Comparison of ENCODE assay signal across 1 cellular context in the genomic region with DNA sequence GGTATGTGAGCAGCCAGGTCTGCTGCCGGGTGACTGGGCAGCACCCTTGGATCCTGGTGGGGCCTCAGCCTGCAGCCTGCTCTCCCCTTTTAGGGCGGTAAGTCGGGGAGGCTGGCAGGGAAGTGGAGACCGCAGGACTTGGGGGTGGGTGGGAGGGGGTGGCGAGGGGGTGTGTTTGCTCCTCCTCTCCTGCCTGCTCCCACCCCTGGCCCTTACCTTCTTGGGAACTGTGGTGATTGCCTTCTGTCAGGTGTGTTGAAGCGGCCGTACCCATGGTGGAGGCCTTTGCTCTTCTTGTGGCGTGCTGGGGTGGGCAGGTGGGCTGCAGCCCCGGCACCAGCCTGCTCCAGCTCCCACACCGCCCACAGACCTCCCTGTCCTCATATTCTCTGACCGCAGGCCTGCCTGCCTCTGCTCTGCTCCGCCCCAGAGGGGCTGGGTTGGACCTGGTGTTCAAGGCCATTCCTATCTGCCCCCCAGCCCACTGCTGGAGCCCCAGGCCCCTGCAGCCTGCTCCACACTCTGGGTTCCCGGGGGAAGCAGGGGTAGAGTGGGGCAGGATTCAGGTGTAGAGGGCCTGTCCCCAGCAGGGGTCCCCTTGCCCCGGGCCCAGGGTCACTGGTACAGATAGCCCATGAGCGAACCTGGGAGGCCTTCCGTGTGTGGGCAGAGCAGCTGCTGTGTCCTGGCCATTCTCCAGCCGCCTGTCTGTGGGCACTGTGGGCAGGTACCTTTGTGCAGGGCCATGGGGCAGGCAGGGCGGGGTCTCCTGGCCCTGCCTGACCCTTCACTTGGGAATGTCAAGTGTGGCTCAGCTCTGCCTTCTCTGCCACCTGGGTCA.
TF ChIP-seq lines count a peak whose summit lies in the region.

No MANE protein-coding gene starts in this region.

TF ChIP-seq in HepG2, 621 proteins besides CTCF, POLR2A, EP300 and RAD21 (continued from another document and continues in another):
- TF ChIP-seq U2AF2 (IDR thresholded peaks at IDR 0.05; ENCODE audit: low read depth, low read length): no peak
- no peak for TF ChIP-seq ZNF577 (CRISPR knock-in tag; IDR thresholded peaks at IDR 0.05; ENCODE audit: borderline replicate concordance, low read depth)
- TF ChIP-seq CREB3 (CRISPR knock-in tag; IDR thresholded peaks at IDR 0.05): no peak
- TF ChIP-seq REL (CRISPR knock-in tag; conservative IDR thresholded peaks at IDR 0.05): no peak
- no peak for TF ChIP-seq ZNF615 (CRISPR knock-in tag; IDR thresholded peaks at IDR 0.05; ENCODE audit: borderline replicate concordance)
- TF ChIP-seq GTF3A (CRISPR knock-in tag; conservative IDR thresholded peaks at IDR 0.05): no peak
- TF ChIP-seq TBX2 (CRISPR knock-in tag; IDR thresholded peaks at IDR 0.05; ENCODE audit: borderline replicate concordance): peak; percentile 61
- TF ChIP-seq PBX2 (CRISPR knock-in tag; IDR thresholded peaks at IDR 0.05): no peak
- no peak for TF ChIP-seq ZZZ3 (CRISPR knock-in tag; IDR thresholded peaks at IDR 0.05; ENCODE audit: borderline replicate concordance)
- no peak; the same call in 1 of the 2 replicates for TF ChIP-seq ZNF792 (CRISPR knock-in tag; IDR thresholded peaks at IDR 0.05)
- no peak for TF ChIP-seq AHR (CRISPR knock-in tag; IDR thresholded peaks at IDR 0.05)
- no peak for TF ChIP-seq ZNF766 (CRISPR knock-in tag; IDR thresholded peaks at IDR 0.05; ENCODE audit: borderline replicate concordance)
- TF ChIP-seq ZNF414 (CRISPR knock-in tag; IDR thresholded peaks at IDR 0.05): peak; percentile 26
- TF ChIP-seq ZNF609 (CRISPR knock-in tag; IDR thresholded peaks at IDR 0.05; ENCODE audit: borderline replicate concordance): peak; percentile 47; the same call in 1 of the 2 replicates
- TF ChIP-seq ZNF674 (CRISPR knock-in tag; IDR thresholded peaks at IDR 0.05; ENCODE audit: low read depth): no peak
- no peak for TF ChIP-seq GABPA (IDR thresholded peaks at IDR 0.05; ENCODE audit: low read depth, low read length)
- TF ChIP-seq GABPA (CRISPR knock-in tag; IDR thresholded peaks at IDR 0.05; ENCODE audit: low read depth): no peak
- TF ChIP-seq ZHX2 (IDR thresholded peaks at IDR 0.05; ENCODE audit: low read depth): no peak
- no peak for TF ChIP-seq ZHX2 (CRISPR knock-in tag; IDR thresholded peaks at IDR 0.05; ENCODE audit: borderline replicate concordance)
- TF ChIP-seq FOXO4 (CRISPR knock-in tag; conservative IDR thresholded peaks at IDR 0.05): no peak
- no peak for TF ChIP-seq NFKBIZ (CRISPR knock-in tag; IDR thresholded peaks at IDR 0.05)
- no peak for TF ChIP-seq THYN1 (CRISPR knock-in tag; IDR thresholded peaks at IDR 0.05; ENCODE audit: borderline replicate concordance, low read depth)
- no peak for TF ChIP-seq ZFP37 (CRISPR knock-in tag; IDR thresholded peaks at IDR 0.05; ENCODE audit: borderline replicate concordance)
- TF ChIP-seq, protein P1, sequence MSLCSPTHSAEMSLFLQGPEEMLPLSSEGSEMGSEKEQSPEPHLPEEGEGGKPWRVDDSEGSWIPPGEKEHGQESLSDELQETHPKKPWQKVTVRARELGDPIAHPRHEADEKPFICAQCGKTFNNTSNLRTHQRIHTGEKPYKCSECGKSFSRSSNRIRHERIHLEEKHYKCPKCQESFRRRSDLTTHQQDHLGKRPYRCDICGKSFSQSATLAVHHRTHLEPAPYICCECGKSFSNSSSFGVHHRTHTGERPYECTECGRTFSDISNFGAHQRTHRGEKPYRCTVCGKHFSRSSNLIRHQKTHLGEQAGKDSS (CRISPR knock-in tag; IDR thresholded peaks at IDR 0.05; ENCODE audit: borderline replicate concordance, low read depth): no peak
- peak; percentile 34; the same call in 1 of the 2 replicates for TF ChIP-seq TSC22D2 (CRISPR knock-in tag; IDR thresholded peaks at IDR 0.05; ENCODE audit: borderline replicate concordance)
- TF ChIP-seq SMAD1 (CRISPR knock-in tag; IDR thresholded peaks at IDR 0.05; ENCODE audit: borderline replicate concordance, low read depth): no peak
- peak; percentile 85 for TF ChIP-seq SALL1 (CRISPR knock-in tag; IDR thresholded peaks at IDR 0.05)
- 0 out of 2 replicates have a peak, but pooled peaks have one; percentile 39 for TF ChIP-seq KDM4B (CRISPR knock-in tag; IDR thresholded peaks at IDR 0.05)
- TF ChIP-seq, protein P2, sequence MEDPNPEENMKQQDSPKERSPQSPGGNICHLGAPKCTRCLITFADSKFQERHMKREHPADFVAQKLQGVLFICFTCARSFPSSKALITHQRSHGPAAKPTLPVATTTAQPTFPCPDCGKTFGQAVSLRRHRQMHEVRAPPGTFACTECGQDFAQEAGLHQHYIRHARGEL (CRISPR knock-in tag; IDR thresholded peaks at IDR 0.05): no peak
- TF ChIP-seq ZNF17 (CRISPR knock-in tag; IDR thresholded peaks at IDR 0.05): no peak
- TF ChIP-seq ZNF136 (CRISPR knock-in tag; IDR thresholded peaks at IDR 0.05; ENCODE audit: low read depth): no peak
- TF ChIP-seq ZKSCAN1 (IDR thresholded peaks at IDR 0.05; ENCODE audit: low read length): no peak
- no peak for TF ChIP-seq ZMYM4 (CRISPR knock-in tag; IDR thresholded peaks at IDR 0.05)
- TF ChIP-seq MXD1 (CRISPR knock-in tag; IDR thresholded peaks at IDR 0.05): peak; percentile 50; the same call in 1 of the 2 replicates
- no peak for TF ChIP-seq ZBTB3 (CRISPR knock-in tag; IDR thresholded peaks at IDR 0.05; ENCODE audit: borderline replicate concordance, low read depth)
- TF ChIP-seq FLYWCH1 (CRISPR knock-in tag; IDR thresholded peaks at IDR 0.05): no peak
- no peak; the same call in 1 of the 2 replicates for TF ChIP-seq RFXANK (CRISPR knock-in tag; IDR thresholded peaks at IDR 0.05)
- no peak for TF ChIP-seq STAG1 (CRISPR knock-in tag; IDR thresholded peaks at IDR 0.05)
- TF ChIP-seq MED1 (CRISPR knock-in tag; IDR thresholded peaks at IDR 0.05): peak; percentile 89
- no peak for TF ChIP-seq ZNF138 (CRISPR knock-in tag; IDR thresholded peaks at IDR 0.05; ENCODE audit: low read depth)
- no peak for TF ChIP-seq ZFP82 (CRISPR knock-in tag; IDR thresholded peaks at IDR 0.05; ENCODE audit: borderline replicate concordance)
- peak; percentile 44; the same call in 1 of the 2 replicates for TF ChIP-seq ETV5 (CRISPR knock-in tag; IDR thresholded peaks at IDR 0.05; ENCODE audit: borderline replicate concordance)
- no peak for TF ChIP-seq NPAS2 (CRISPR knock-in tag; IDR thresholded peaks at IDR 0.05; ENCODE audit: borderline replicate concordance)
- peak; percentile 58; the same call in 1 of the 2 replicates for TF ChIP-seq ZNF746 (CRISPR knock-in tag; IDR thresholded peaks at IDR 0.05)
- TF ChIP-seq PHF20 (CRISPR knock-in tag; IDR thresholded peaks at IDR 0.05): 0 out of 2 replicates have a peak, but pooled peaks have one; percentile 42
